ENCODE assay signal across 16 cellular contexts in genomic region chr2:74991977-74992376, GRCh38. TPM values are rescaled to one million over a fixed set of nuclear protein-coding genes. Genes with fewer than 3 reads are reported as not detected.
A peak's percentile ranks its signal among the peaks of the same experiment; 100 is the strongest.
DNase-seq lines count a peak whose midpoint lies in the region; ATAC-seq and TF ChIP-seq lines count a peak whose summit lies in the region.
"Had no signal": no experiment of that assay in that cellular context is flagged by ENCODE, and none has a peak within 500 bp of the region (broad histone marks: within the 10 kb centered on the region; RNA-seq: fewer than 3 reads in every experiment).

No MANE protein-coding gene starts in this region.

- TF ChIP-seq CTCF in RWPE2 (IDR thresholded peaks at IDR 0.05; ENCODE audit: poor library complexity, severe bottlenecking) = no peak
- TF ChIP-seq CTCF in fibroblast of villous mesenchyme (IDR thresholded peaks at IDR 0.05; ENCODE audit: insufficient read depth, low read depth, low read length) = no peak

- ATAC-seq in RWPE2 (ENCODE audit: low read depth) (peak; percentile 42; the same call in 2 of the 3 replicates), HG02840 (IDR thresholded peaks at IDR 0.05; ENCODE audit: low FRiP score, unreplicated experiment) (no peak), SK-N-SH treated with all-trans-retinoic acid at 6 μM for 48 hours (no peak; the same call in 2 of the 3 replicates)
- ATAC-seq: stimulated activated naive CD8-positive, alpha-beta T cell treated with anti-CD3 and anti-CD28 coated beads, Interleukin-15, Interleukin-2, amounts not matched to agents 100 U/mL and 50 U/mL, for 24 hours; T-cell had no signal

- no peak overlapping the region for H3K4me3 ChIP-seq in RWPE2 (ENCODE audit: severe bottlenecking)
- peak overlapping the region; percentile 10 for H3K4me3 ChIP-seq in fibroblast of villous mesenchyme (ENCODE audit: low read depth, low read length)
- H3K4me3 ChIP-seq: breast epithelium had no signal

- H3K27me3 ChIP-seq in RWPE2 (ENCODE audit: insufficient read depth, poor library complexity, severe bottlenecking) = no peaks in the 10 kb centered on the region
- H3K27me3 ChIP-seq: breast epithelium had no signal

- no peaks in the 10 kb centered on the region for H3K36me3 ChIP-seq in RWPE2 (ENCODE audit: low read depth)
- H3K36me3 ChIP-seq: breast epithelium had no signal

- H3K27ac ChIP-seq in RWPE2 (ENCODE audit: poor library complexity, severe bottlenecking) (no peak overlapping the region), substantia nigra (ENCODE audit: low read depth, low read length, poor library complexity, severe bottlenecking) (no peak overlapping the region)
- H3K27ac ChIP-seq: breast epithelium, C4-2B had no signal

- peak; percentile 23 for DNase-seq in GM03348 (ENCODE audit: low spot score)
- DNase-seq in RWPE2 (ENCODE audit: low spot score) = no peak
- DNase-seq in fibroblast of villous mesenchyme (ENCODE audit: low read depth) = peak; percentile 97
- peak; percentile 20 for DNase-seq in non-pigmented ciliary epithelial cell (ENCODE audit: low read depth)
- DNase-seq in NCI-H446 (lab: John Stamatoyannopoulos, UW) = no peak
- DNase-seq in substantia nigra (lab: John Stamatoyannopoulos, UW) = no peak
- DNase-seq: activated CD4-positive, alpha-beta T cell treated with anti-CD3 and anti-CD28 coated beads, Interleukin-2, amount 10 ng/mL, durations not matched to agents 24 days and 14 days; GDM1; H9; MM.1S; stimulated activated naive CD8-positive, alpha-beta T cell treated with anti-CD3 and anti-CD28 coated beads, Interleukin-15, Interleukin-2, amounts not matched to agents 100 U/mL and 50 U/mL, for 24 hours; T-cell had no signal

- no peaks in the 10 kb centered on the region for H3K4me1 ChIP-seq in RWPE2 (ENCODE audit: insufficient read depth, poor library complexity, severe bottlenecking)
- H3K4me1 ChIP-seq: breast epithelium had no signal

- H3K9me3 ChIP-seq in RWPE2 (ENCODE audit: severe bottlenecking) = no peaks in the 10 kb centered on the region
- H3K9me3 ChIP-seq: breast epithelium had no signal

TF ChIP-seq in SK-N-SH treated with all-trans-retinoic acid at 6 μM for 48 hours, 23 proteins besides CTCF, POLR2A, EP300 and RAD21:
- TF ChIP-seq, protein P1, sequence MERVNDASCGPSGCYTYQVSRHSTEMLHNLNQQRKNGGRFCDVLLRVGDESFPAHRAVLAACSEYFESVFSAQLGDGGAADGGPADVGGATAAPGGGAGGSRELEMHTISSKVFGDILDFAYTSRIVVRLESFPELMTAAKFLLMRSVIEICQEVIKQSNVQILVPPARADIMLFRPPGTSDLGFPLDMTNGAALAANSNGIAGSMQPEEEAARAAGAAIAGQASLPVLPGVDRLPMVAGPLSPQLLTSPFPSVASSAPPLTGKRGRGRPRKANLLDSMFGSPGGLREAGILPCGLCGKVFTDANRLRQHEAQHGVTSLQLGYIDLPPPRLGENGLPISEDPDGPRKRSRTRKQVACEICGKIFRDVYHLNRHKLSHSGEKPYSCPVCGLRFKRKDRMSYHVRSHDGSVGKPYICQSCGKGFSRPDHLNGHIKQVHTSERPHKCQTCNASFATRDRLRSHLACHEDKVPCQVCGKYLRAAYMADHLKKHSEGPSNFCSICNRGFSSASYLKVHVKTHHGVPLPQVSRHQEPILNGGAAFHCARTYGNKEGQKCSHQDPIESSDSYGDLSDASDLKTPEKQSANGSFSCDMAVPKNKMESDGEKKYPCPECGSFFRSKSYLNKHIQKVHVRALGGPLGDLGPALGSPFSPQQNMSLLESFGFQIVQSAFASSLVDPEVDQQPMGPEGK (CRISPR knock-in tag; IDR thresholded peaks at IDR 0.05; ENCODE audit: borderline replicate concordance) = no peak
- TF ChIP-seq ESRRG (CRISPR knock-in tag; IDR thresholded peaks at IDR 0.05) = no peak
- TF ChIP-seq, protein P2, sequence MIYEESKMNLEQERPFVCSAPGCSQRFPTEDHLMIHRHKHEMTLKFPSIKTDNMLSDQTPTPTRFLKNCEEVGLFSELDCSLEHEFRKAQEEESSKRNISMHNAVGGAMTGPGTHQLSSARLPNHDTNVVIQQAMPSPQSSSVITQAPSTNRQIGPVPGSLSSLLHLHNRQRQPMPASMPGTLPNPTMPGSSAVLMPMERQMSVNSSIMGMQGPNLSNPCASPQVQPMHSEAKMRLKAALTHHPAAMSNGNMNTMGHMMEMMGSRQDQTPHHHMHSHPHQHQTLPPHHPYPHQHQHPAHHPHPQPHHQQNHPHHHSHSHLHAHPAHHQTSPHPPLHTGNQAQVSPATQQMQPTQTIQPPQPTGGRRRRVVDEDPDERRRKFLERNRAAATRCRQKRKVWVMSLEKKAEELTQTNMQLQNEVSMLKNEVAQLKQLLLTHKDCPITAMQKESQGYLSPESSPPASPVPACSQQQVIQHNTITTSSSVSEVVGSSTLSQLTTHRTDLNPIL (CRISPR knock-in tag; IDR thresholded peaks at IDR 0.05; ENCODE audit: low read depth) = no peak
- TF ChIP-seq SNAI2 (CRISPR knock-in tag; IDR thresholded peaks at IDR 0.05) = no peak
- TF ChIP-seq ZNF8 (CRISPR knock-in tag; IDR thresholded peaks at IDR 0.05) = no peak
- TF ChIP-seq BACH2 (CRISPR knock-in tag; IDR thresholded peaks at IDR 0.05; ENCODE audit: borderline replicate concordance) = no peak
- no peak for TF ChIP-seq CSDC2 (CRISPR knock-in tag; IDR thresholded peaks at IDR 0.05)
- TF ChIP-seq PPARA (CRISPR knock-in tag; IDR thresholded peaks at IDR 0.05; ENCODE audit: borderline replicate concordance) = no peak
- no peak for TF ChIP-seq ISL1 (CRISPR knock-in tag; IDR thresholded peaks at IDR 0.05)
- TF ChIP-seq CSRNP3 (CRISPR knock-in tag; IDR thresholded peaks at IDR 0.05) = no peak
- no peak for TF ChIP-seq ARNTL (CRISPR knock-in tag; IDR thresholded peaks at IDR 0.05; ENCODE audit: borderline replicate concordance, low read depth)
- TF ChIP-seq ZC3H10 (CRISPR knock-in tag; IDR thresholded peaks at IDR 0.05) = no peak
- no peak for TF ChIP-seq RARB (CRISPR knock-in tag; IDR thresholded peaks at IDR 0.05)
- TF ChIP-seq POU6F1 (CRISPR knock-in tag; IDR thresholded peaks at IDR 0.05; ENCODE audit: borderline replicate concordance, low read depth) = no peak

RNA-seq across cellular contexts. Expression of gene POLE4, which starts 33.5 kb away (rescaled TPM):
- total RNA-seq in fibroblast of villous mesenchyme = 20.7 and 23.5 TPM in 2 replicates

Comparison
In these comparisons a context has a peak if more than half of its experiments do, and no peak if none do; other contexts are left out.
1. DNase-seq: peak in GM03348 (single experiment), fibroblast of villous mesenchyme (single experiment) and non-pigmented ciliary epithelial cell (single experiment); none in RWPE2 (single experiment), NCI-H446 (0 of 2) and substantia nigra (0 of 49).